1 cellular context compared by ENCODE assay signal in genomic region chr19:45130888-45131615, GRCh38.
A peak's percentile ranks its signal among the peaks of the same experiment; 100 is the strongest.
TF ChIP-seq lines count a peak whose summit lies in the region.

No MANE protein-coding gene starts in this region.

TF ChIP-seq in HepG2, 621 proteins besides CTCF, POLR2A, EP300 and RAD21 (continued from another document):
- TF ChIP-seq ARID4A (CRISPR knock-in tag; IDR thresholded peaks at IDR 0.05; ENCODE audit: borderline replicate concordance) = peak; percentile 48; the same call in 1 of the 2 replicates
- TF ChIP-seq ZNF883 (CRISPR knock-in tag; IDR thresholded peaks at IDR 0.05; ENCODE audit: not compliant biosample characterization) = no peak
- TF ChIP-seq KDM2A (CRISPR knock-in tag; IDR thresholded peaks at IDR 0.05; ENCODE audit: borderline replicate concordance, low read depth) = peak; percentile 31; the same call in 1 of the 2 replicates
- peak; percentile 47 for TF ChIP-seq PATZ1 (CRISPR knock-in tag; IDR thresholded peaks at IDR 0.05)
- peak; percentile 64; the same call in 1 of the 2 replicates for TF ChIP-seq SIX4 (CRISPR knock-in tag; IDR thresholded peaks at IDR 0.05)
- TF ChIP-seq ZBED4 (CRISPR knock-in tag; IDR thresholded peaks at IDR 0.05; ENCODE audit: borderline replicate concordance) = no peak
- TF ChIP-seq HMG20A (CRISPR knock-in tag; IDR thresholded peaks at IDR 0.05; ENCODE audit: borderline replicate concordance) = no peak
- TF ChIP-seq SMAD9 (CRISPR knock-in tag; IDR thresholded peaks at IDR 0.05) = no peak
- no peak for TF ChIP-seq ARNTL (CRISPR knock-in tag; IDR thresholded peaks at IDR 0.05)
- TF ChIP-seq ZNF768 (CRISPR knock-in tag; IDR thresholded peaks at IDR 0.05) = peak; percentile 69
- 0 out of 2 replicates have a peak, but pooled peaks have one; percentile 15 for TF ChIP-seq ZNF362 (CRISPR knock-in tag; IDR thresholded peaks at IDR 0.05; ENCODE audit: borderline replicate concordance)
- TF ChIP-seq MAZ (IDR thresholded peaks at IDR 0.05; ENCODE audit: borderline replicate concordance, low read depth, low read length) = peak; percentile 18; the same call in 1 of the 2 replicates
- no peak for TF ChIP-seq MAZ (CRISPR knock-in tag; IDR thresholded peaks at IDR 0.05; ENCODE audit: low read depth)
- TF ChIP-seq ZFX (CRISPR knock-in tag; IDR thresholded peaks at IDR 0.05; ENCODE audit: low read depth) = peak; percentile 58; the same call in 1 of the 2 replicates
- TF ChIP-seq KDM1A (CRISPR knock-in tag; IDR thresholded peaks at IDR 0.05) = no peak
- no peak for TF ChIP-seq ZFAT (CRISPR knock-in tag; conservative IDR thresholded peaks at IDR 0.05)
- TF ChIP-seq FOXA1 (IDR thresholded peaks at IDR 0.05) = no peak
- peak; percentile 44; the same call in 1 of the 2 replicates for TF ChIP-seq FOXA1 (CRISPR knock-in tag; IDR thresholded peaks at IDR 0.05)
- no peak for TF ChIP-seq ZNF839 (CRISPR knock-in tag; IDR thresholded peaks at IDR 0.05; ENCODE audit: borderline replicate concordance)
- TF ChIP-seq ZNF20 (CRISPR knock-in tag; IDR thresholded peaks at IDR 0.05) = no peak
- TF ChIP-seq THRA (CRISPR knock-in tag; IDR thresholded peaks at IDR 0.05; ENCODE audit: borderline replicate concordance) = 0 out of 2 replicates have a peak, but pooled peaks have one; percentile 47
- peak; percentile 39; the same call in 1 of the 2 replicates for TF ChIP-seq FOSL2 (CRISPR knock-in tag; IDR thresholded peaks at IDR 0.05)
- 0 out of 2 replicates have a peak, but pooled peaks have one; percentile 35 for TF ChIP-seq KMT2A (CRISPR knock-in tag; IDR thresholded peaks at IDR 0.05)
- no peak for TF ChIP-seq ZNF549 (CRISPR knock-in tag; IDR thresholded peaks at IDR 0.05)
- TF ChIP-seq ZNF605 (CRISPR knock-in tag; IDR thresholded peaks at IDR 0.05) = 0 out of 2 replicates have a peak, but pooled peaks have one; percentile 34
- no peak for TF ChIP-seq MED8 (CRISPR knock-in tag; IDR thresholded peaks at IDR 0.05; ENCODE audit: insufficient replicate concordance)
- TF ChIP-seq ZNF33A (CRISPR knock-in tag; IDR thresholded peaks at IDR 0.05; ENCODE audit: borderline replicate concordance) = no peak
- TF ChIP-seq HNRNPL (IDR thresholded peaks at IDR 0.05; ENCODE audit: low read depth, low read length) = peak; percentile 86
- TF ChIP-seq LCORL (IDR thresholded peaks at IDR 0.05) = no peak
- 0 out of 2 replicates have a peak, but pooled peaks have one; percentile 17 for TF ChIP-seq LCORL (CRISPR knock-in tag; IDR thresholded peaks at IDR 0.05)
- TF ChIP-seq SNRNP70 (IDR thresholded peaks at IDR 0.05; ENCODE audit: low read depth, low read length) = no peak
- TF ChIP-seq ZBTB14 (CRISPR knock-in tag; IDR thresholded peaks at IDR 0.05) = no peak
- TF ChIP-seq BRCA1 (CRISPR knock-in tag; IDR thresholded peaks at IDR 0.05) = no peak
- no peak for TF ChIP-seq NONO (IDR thresholded peaks at IDR 0.05)
- peak; percentile 69 for TF ChIP-seq NONO (CRISPR knock-in tag; conservative IDR thresholded peaks at IDR 0.05)
- TF ChIP-seq SIN3A (IDR thresholded peaks at IDR 0.05; ENCODE audit: borderline replicate concordance, low read depth, low read length) = no peak
- peak; percentile 83 for TF ChIP-seq STAG1 (CRISPR knock-in tag; IDR thresholded peaks at IDR 0.05)
- no peak for TF ChIP-seq ZNF580 (CRISPR knock-in tag; IDR thresholded peaks at IDR 0.05; ENCODE audit: borderline replicate concordance, low read depth)
- TF ChIP-seq GFI1 (CRISPR knock-in tag; IDR thresholded peaks at IDR 0.05; ENCODE audit: borderline replicate concordance) = no peak
- TF ChIP-seq POGK (CRISPR knock-in tag; conservative IDR thresholded peaks at IDR 0.05) = no peak
- TF ChIP-seq ELF3 (CRISPR knock-in tag; IDR thresholded peaks at IDR 0.05) = 0 out of 2 replicates have a peak, but pooled peaks have one; percentile 17
- TF ChIP-seq ZNF207 (IDR thresholded peaks at IDR 0.05; ENCODE audit: borderline replicate concordance) = no peak
- TF ChIP-seq PCBP1 (IDR thresholded peaks at IDR 0.05; ENCODE audit: borderline replicate concordance, low read depth, low read length) = peak; percentile 75; the same call in 1 of the 2 replicates
- TF ChIP-seq XRCC5 (optimal IDR thresholded peaks at IDR 0.05; ENCODE audit: low read length) = peak; percentile 65
- TF ChIP-seq ZNF260 (CRISPR knock-in tag; IDR thresholded peaks at IDR 0.05; ENCODE audit: borderline replicate concordance, low read depth) = no peak
